Comparison of ENCODE assay signal across 1 cellular context in genomic region chr1:77889671-77890070, GRCh38.
TF ChIP-seq lines count a peak whose summit lies in the region.

No MANE protein-coding gene starts in this region.

TF ChIP-seq in GM23338, 12 proteins besides CTCF, POLR2A, EP300 and RAD21 (continued from another document):
- TF ChIP-seq ZNF462 (CRISPR knock-in tag; IDR thresholded peaks at IDR 0.05): no peak
- TF ChIP-seq REST (IDR thresholded peaks at IDR 0.05; ENCODE audit: unreplicated experiment): no peak
- TF ChIP-seq EZH2phosphoT487 (IDR thresholded peaks at IDR 0.05; ENCODE audit: unreplicated experiment): no peak
- TF ChIP-seq ETS1 (IDR thresholded peaks at IDR 0.05): no peak
- no peak for TF ChIP-seq STAT1 (IDR thresholded peaks at IDR 0.05; ENCODE audit: unreplicated experiment)
- no peak for TF ChIP-seq NANOG (IDR thresholded peaks at IDR 0.05; ENCODE audit: borderline replicate concordance)
- no peak for TF ChIP-seq POLR2AphosphoS5 (IDR thresholded peaks at IDR 0.05; ENCODE audit: low read depth)
- no peak for TF ChIP-seq JUNB (IDR thresholded peaks at IDR 0.05; ENCODE audit: unreplicated experiment)
- TF ChIP-seq ZNF331 (CRISPR knock-in tag; IDR thresholded peaks at IDR 0.05; ENCODE audit: low read depth): no peak
